8 cellular contexts compared by ENCODE assay signal in genomic region chr16:75305364-75306101, GRCh38. TPM values are rescaled to one million over a fixed set of nuclear protein-coding genes. Genes with fewer than 3 reads are reported as not detected.
DNase-seq lines count a peak whose midpoint lies in the region; ATAC-seq and TF ChIP-seq lines count a peak whose summit lies in the region.

No MANE protein-coding gene starts in this region.

- CTCF ChIA-PET in PC-3 (lab: Charles Lee): interaction anchor here (0.7 to 1.9 kb wide), 4 partner anchors 60 to 106 kb away, joined by 3 to 8 read pairs (median 7); no protein-coding TSS in a partner anchor

- H2AFZ ChIP-seq in PC-3 (ENCODE audit: low read length): 0 out of 2 replicates have a peak overlapping the region, but pooled peaks have one; percentile 29

- H3K9me3 Mint-ChIP-seq in activated naive CD8-positive, alpha-beta T cell treated with anti-CD3 and anti-CD28 coated beads, Interleukin-2, amount 10 ng/mL, durations not matched to agents 7 days and 5 days: no peaks in the 10 kb centered on the region

- peaks cover 8% of the 10 kb centered on the region for H3F3A ChIP-seq in PC-3 (ENCODE audit: low read length, unreplicated experiment)

- no peaks in the 10 kb centered on the region for H4K20me1 ChIP-seq in PC-3 (ENCODE audit: low read length)

- H3K27me3 ChIP-seq in PC-3 (ENCODE audit: low read length): no peaks in the 10 kb centered on the region
- H3K27me3 ChIP-seq in right atrium auricular region: no peaks in the 10 kb centered on the region
- H3K27me3 ChIP-seq in spleen (replicated peaks in 1 of 7): no peaks in the 10 kb centered on the region

- H3K4me3 Mint-ChIP-seq in activated naive CD8-positive, alpha-beta T cell treated with anti-CD3 and anti-CD28 coated beads, Interleukin-2, amount 10 ng/mL, durations not matched to agents 7 days and 5 days: no peak overlapping the region

- peak; percentile 87 for ATAC-seq in GM18502 (IDR thresholded peaks at IDR 0.05; ENCODE audit: poor library complexity, unreplicated experiment)
- ATAC-seq in HG03175 (IDR thresholded peaks at IDR 0.05; ENCODE audit: unreplicated experiment): peak; percentile 89
- peak; percentile 94 for ATAC-seq in PC-3
- peak; percentile 92 for ATAC-seq in activated naive CD8-positive, alpha-beta T cell treated with anti-CD3 and anti-CD28 coated beads, Interleukin-2, amount 10 ng/mL, durations not matched to agents 7 days and 5 days (ENCODE audit: low read depth)

- peaks cover 5% of the 10 kb centered on the region for H3K27me3 Mint-ChIP-seq in activated naive CD8-positive, alpha-beta T cell treated with anti-CD3 and anti-CD28 coated beads, Interleukin-2, amount 10 ng/mL, durations not matched to agents 7 days and 5 days

- H3K4me1 Mint-ChIP-seq in activated naive CD8-positive, alpha-beta T cell treated with anti-CD3 and anti-CD28 coated beads, Interleukin-2, amount 10 ng/mL, durations not matched to agents 7 days and 5 days: peaks cover 29% of the 10 kb centered on the region

- 35 to 54% (median 44%) methylated on average over 8 of the region's 8 CpGs for WGBS in spleen, 5 donors

- no peak for TF ChIP-seq POLR2A in spleen (IDR thresholded peaks at IDR 0.05)

- no peaks in the 10 kb centered on the region for H3K79me2 ChIP-seq in PC-3 (ENCODE audit: low read length)

- peaks cover 30% of the 10 kb centered on the region for H3K36me3 Mint-ChIP-seq in activated naive CD8-positive, alpha-beta T cell treated with anti-CD3 and anti-CD28 coated beads, Interleukin-2, amount 10 ng/mL, durations not matched to agents 7 days and 5 days

- peaks cover 26% of the 10 kb centered on the region for H3K4me1 ChIP-seq in PC-3 (ENCODE audit: insufficient read depth, low read length)
- peaks cover 0 to 31% of the 10 kb centered on the region in 2 donors for H3K4me1 ChIP-seq in right atrium auricular region
- peaks cover 0 to 48% (median 15%) of the 10 kb centered on the region in 6 donors for H3K4me1 ChIP-seq in spleen

- H3K4me3 ChIP-seq in PC-3 (ENCODE audit: low read length): peak overlapping the region; percentile 30; the same call in 1 of the 2 replicates
- no peak overlapping the region for H3K4me3 ChIP-seq in right atrium auricular region
- peak overlapping the region in 6 of 8 donors; percentile 10 to 56 (median 19) for H3K4me3 ChIP-seq in spleen

- no peaks in the 10 kb centered on the region for H3K9me3 ChIP-seq in PC-3 (ENCODE audit: low read length)
- no peaks in the 10 kb centered on the region for H3K9me3 ChIP-seq in right atrium auricular region
- no peaks in the 10 kb centered on the region for H3K9me3 ChIP-seq in spleen

- peak overlapping the region; percentile 71 for H3K4me2 ChIP-seq in PC-3 (ENCODE audit: low read length)

- BruUV-seq in PC-3 (replicated peaks; lab: Mats Ljungman, UMichigan): no TSS peak

- intact Hi-C loops in PC-3 (cut with micrococcal nuclease): loop anchor here (1.0 to 2.0 kb wide), 4 partner anchors 37 to 80 kb away; no protein-coding TSS in a partner anchor
- intact Hi-C loops in spleen (cut with DNase I; ENCODE audit: low total_unique reads): no loop called here

- TF ChIP-seq CTCF in PC-3 (conservative IDR thresholded peaks at IDR 0.05; ENCODE audit: low read depth, low read length) (peak; percentile 26; the same call in 1 of the 2 replicates), right atrium auricular region (IDR thresholded peaks at IDR 0.05) (no peak), spleen (IDR thresholded peaks at IDR 0.05 in 8 of 11, conservative IDR thresholded peaks at IDR 0.05 in 3 of 11) (no peak)

- H3K36me3 ChIP-seq in PC-3 (ENCODE audit: low read depth, low read length) (no peaks in the 10 kb centered on the region; the same call in 1 of the 2 replicates), right atrium auricular region (peaks cover 28% of the 10 kb centered on the region), spleen (peaks cover 0 to 54% (median 17%) of the 10 kb centered on the region in 6 donors)

- POLR2A ChIA-PET in PC-3 (lab: Charles Lee; ENCODE audit: unreplicated experiment): interaction anchor here (0.6 to 1.5 kb wide), 6 partner anchors 51 to 321 kb away, joined by 3 to 7 read pairs (median 3); partner anchors contain the start of gene WDR59
- POLR2A ChIA-PET in activated naive CD8-positive, alpha-beta T cell treated with anti-CD3 and anti-CD28 coated beads, Interleukin-2, amount 10 ng/mL, durations not matched to agents 7 days and 5 days (lab: Charles Lee): interaction anchor here (1.8 kb wide), 1 partner anchor 14 kb away, joined by 6 read pairs; no protein-coding TSS in a partner anchor

- H3K27ac ChIP-seq in PC-3 (ENCODE audit: low read length) (peak overlapping the region; percentile 99), right atrium auricular region (peak overlapping the region; percentile 83 to 88), spleen (peak overlapping the region; percentile 51 to 86 (median 80))

- H3K9ac ChIP-seq in PC-3 (ENCODE audit: low read length): peak overlapping the region; percentile 87

- no peak overlapping the region for H3K27ac Mint-ChIP-seq in activated naive CD8-positive, alpha-beta T cell treated with anti-CD3 and anti-CD28 coated beads, Interleukin-2, amount 10 ng/mL, durations not matched to agents 7 days and 5 days

- DNase-seq in A172 (ENCODE audit: low spot score) (peak; percentile 100), PC-3 (peak; percentile 98), right atrium auricular region (ENCODE audit: low spot score) (peak; percentile 91), spleen (no peak), NCI-H128 (lab: John Stamatoyannopoulos, UW; ENCODE audit: unreplicated experiment) (no peak)
- DNase-seq in activated naive CD8-positive, alpha-beta T cell treated with anti-CD3 and anti-CD28 coated beads, Interleukin-2, amount 10 ng/mL, durations not matched to agents 7 days and 5 days: no peak

- no peaks in the 10 kb centered on the region for H3K9me2 ChIP-seq in PC-3 (replicated peaks; ENCODE audit: low read length)

RNA-seq across cellular contexts. Expression of gene BCAR1, which starts 54.1 kb away (rescaled TPM):
- total RNA-seq in A172 (2014; rRNA removed; shearing (Covaris generic)): 85.8 and 106 TPM in 2 replicates
- total RNA-seq in PC-3 (2014; rRNA removed) (49.3 and 68.0 TPM in 2 replicates), right atrium auricular region (10 to 100 TPM; 58.0 to 88.2 TPM), spleen (100 to 1,000 TPM in 3 of 7 donors, 10 to 100 TPM in 4; 62.2 to 164 (median 79.8) TPM)
- total RNA-seq in activated naive CD8-positive, alpha-beta T cell treated with anti-CD3 and anti-CD28 coated beads, Interleukin-2, amount 10 ng/mL, durations not matched to agents 7 days and 5 days: not detected
- polyA plus RNA-seq in spleen: 10 to 100 TPM; 14.6 to 71.2 (median 29.7) TPM

Comparison
In these comparisons a context has a peak if more than half of its experiments do, and no peak if none do; other contexts are left out.
1. DNase-seq: peak in A172 (single experiment), PC-3 (single experiment) and right atrium auricular region (single experiment); none in activated naive CD8-positive, alpha-beta T cell treated with anti-CD3 and anti-CD28 coated beads, Interleukin-2, amount 10 ng/mL, durations not matched to agents 7 days and 5 days (single experiment), spleen (single experiment) and NCI-H128 (single experiment).
2. H3K4me3 ChIP-seq: peak in PC-3 (single experiment) and spleen (6 of 8); none in right atrium auricular region (0 of 2).
3. RNA of gene BCAR1, which starts 54.1 kb away (total RNA-seq): 85.8 to 106 TPM in A172, 58.0 to 88.2 TPM in right atrium auricular region, 62.2 to 164 TPM in spleen and 49.3 to 68.0 TPM in PC-3; not detected in activated naive CD8-positive, alpha-beta T cell treated with anti-CD3 and anti-CD28 coated beads, Interleukin-2, amount 10 ng/mL, durations not matched to agents 7 days and 5 days; every median in the first group is over 10 times any median in the second.
4. Peak in every context shown above with its lines, with median percentiles within 50 percentile points of each other: ATAC-seq and H3K27ac ChIP-seq.